Comparison of ENCODE assay signal across 17 cellular contexts in the genomic region with DNA sequence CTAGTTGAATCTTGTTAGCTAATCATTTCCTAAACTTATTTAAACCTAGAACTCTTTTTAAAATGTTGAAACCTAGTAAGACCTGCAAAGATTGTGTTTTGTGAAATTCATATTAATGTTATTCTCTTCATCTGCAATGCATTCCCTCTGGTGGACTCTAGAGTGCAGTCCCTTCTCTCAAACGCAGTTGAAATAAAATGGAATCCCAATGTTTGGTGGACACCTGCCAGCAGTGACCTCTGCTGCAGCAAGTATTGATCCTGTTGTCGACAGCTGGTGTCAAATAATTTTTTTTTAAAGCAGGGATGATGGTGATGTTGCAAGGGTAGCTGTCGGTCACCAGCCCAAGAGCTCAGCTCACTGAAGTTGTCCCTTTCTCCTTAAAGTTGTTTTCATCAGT.
DNase-seq lines count a peak whose midpoint lies in the region; ATAC-seq and TF ChIP-seq lines count a peak whose summit lies in the region.
"Had no signal": no experiment of that assay in that cellular context is flagged by ENCODE, and none has a peak within 500 bp of the region (broad histone marks: within the 10 kb centered on the region; RNA-seq: fewer than 3 reads in every experiment).

No MANE protein-coding gene starts in this region.

- no peak overlapping the region for H3K4me2 ChIP-seq in PC-3 (ENCODE audit: low read length)
- H3K4me2 ChIP-seq: A549 had no signal

- H4K20me1 ChIP-seq in PC-3 (ENCODE audit: low read length), result no peaks in the 10 kb centered on the region

- H3K9ac ChIP-seq in PC-3 (ENCODE audit: low read length), result no peak overlapping the region
- no peak overlapping the region for H3K9ac ChIP-seq in endodermal cell (ENCODE audit: extremely low read depth, low read length, poor library complexity, severe bottlenecking)

- TF ChIP-seq CTCF in PC-3 (conservative IDR thresholded peaks at IDR 0.05; ENCODE audit: low read depth, low read length), result peak; percentile 55
- peak; percentile 21 for TF ChIP-seq CTCF in endodermal cell (conservative IDR thresholded peaks at IDR 0.05)

- DNase-seq in NCI-H748 (lab: John Stamatoyannopoulos, UW; ENCODE audit: unreplicated experiment) (peak; percentile 16), NCI-H748 treated with DMSO at 0.1 percent for 48 hours (lab: John Stamatoyannopoulos, UW) (no peak), PC-3 (peak; percentile 46), endodermal cell (no peak), medulla oblongata (ENCODE audit: extremely low spot score) (no peak), aorta (no peak)
- DNase-seq: AML-193; Caco-2; CD4-positive, alpha-beta T cell; GOT3; H7; HFFc6 had no signal

- no TSS peak for BruUV-seq in PC-3 (replicated peaks; lab: Mats Ljungman, UMichigan)

- H2AFZ ChIP-seq in PC-3 (ENCODE audit: low read length), result no peak overlapping the region

- H3K36me3 ChIP-seq in PC-3 (ENCODE audit: low read depth, low read length) (no peaks in the 10 kb centered on the region), endodermal cell (ENCODE audit: control insufficient read depth, insufficient read depth, low read length) (no peaks in the 10 kb centered on the region), aorta (ENCODE audit: control insufficient read depth in 1 of 2, insufficient read depth in 2 of 2, low read length in 1 of 2) (no peaks in the 10 kb centered on the region)

- H3K27me3 ChIP-seq in PC-3 (ENCODE audit: low read length) (no peaks in the 10 kb centered on the region), endodermal cell (ENCODE audit: control insufficient read depth, insufficient read depth, low read length, poor library complexity, severe bottlenecking) (no peaks in the 10 kb centered on the region), aorta (ENCODE audit: control insufficient read depth in 1 of 2, insufficient read depth in 2 of 2, low read length in 1 of 2) (no peaks in the 10 kb centered on the region)

- peaks cover 31% of the 10 kb centered on the region for H3K9me3 Mint-ChIP-seq in endodermal cell
- H3K9me3 Mint-ChIP-seq: CD4-positive, alpha-beta T cell had no signal

- peaks cover 12% of the 10 kb centered on the region for H3K27me3 Mint-ChIP-seq in endodermal cell (ENCODE audit: insufficient read depth)
- H3K27me3 Mint-ChIP-seq: CD4-positive, alpha-beta T cell had no signal

- no peaks in the 10 kb centered on the region for H3F3A ChIP-seq in PC-3 (ENCODE audit: low read length, unreplicated experiment)

- POLR2A ChIA-PET in PC-3 (lab: Charles Lee; ENCODE audit: unreplicated experiment), result no interaction called here

- H3K36me3 Mint-ChIP-seq in endodermal cell (ENCODE audit: low read depth), result no peaks in the 10 kb centered on the region

- CTCF ChIA-PET in PC-3 (lab: Charles Lee), result interaction anchor here (0.7 kb wide), 1 partner anchor 245 kb away, joined by 3 read pairs; no protein-coding TSS in a partner anchor

- H3K9me3 ChIP-seq in PC-3 (ENCODE audit: low read length), result no peaks in the 10 kb centered on the region
- no peaks in the 10 kb centered on the region for H3K9me3 ChIP-seq in endodermal cell (ENCODE audit: control insufficient read depth, low read length)
- no peaks in the 10 kb centered on the region for H3K9me3 ChIP-seq in aorta (ENCODE audit: control insufficient read depth, low read length)
- H3K9me3 ChIP-seq: A549, Caco-2 had no signal

- ATAC-seq in PC-3, result no peak
- ATAC-seq in aorta (ENCODE audit: low FRiP score), result no peak
- no peak for ATAC-seq in HG03439 (IDR thresholded peaks at IDR 0.05; ENCODE audit: unreplicated experiment)
- ATAC-seq: A549, HCT116 had no signal

- H3K9me2 ChIP-seq in PC-3 (replicated peaks; ENCODE audit: low read length), result no peaks in the 10 kb centered on the region

- 60 to 91% methylated on average over 1 to 3 of the region's 3 CpGs for WGBS in endodermal cell (ENCODE audit: insufficient coverage in 1 of 2, insufficient read length in 1 of 2), 2 experiments
- WGBS in aorta, 2 donors, result 42 to 54% methylated on average over 3 of the region's 3 CpGs

- intact Hi-C loops in PC-3 (cut with micrococcal nuclease) (loop anchor here (2.0 to 10.0 kb wide), 3 partner anchors 69 to 134 kb away; no protein-coding TSS in a partner anchor), aorta (cut with DNase I) (no loop called here)

- H3K27ac ChIP-seq in PC-3 (ENCODE audit: low read length) (no peak overlapping the region), endodermal cell (ENCODE audit: low read depth, low read length) (no peak overlapping the region), aorta (ENCODE audit: low read depth in 1 of 2, low read length in 2 of 2) (no peak overlapping the region)
- H3K27ac ChIP-seq: 22Rv1, A549, C4-2B had no signal

- 0 out of 2 replicates have a peak, but pooled peaks cover 4% of the 10 kb centered on the region for H3K4me1 ChIP-seq in PC-3 (ENCODE audit: insufficient read depth, low read length)
- H3K4me1 ChIP-seq in endodermal cell (ENCODE audit: control insufficient read depth, insufficient read depth, low read length), result no peaks in the 10 kb centered on the region
- H3K4me1 ChIP-seq in aorta (ENCODE audit: control insufficient read depth in 1 of 2, insufficient read depth in 2 of 2, low read length in 2 of 2), result no peaks in the 10 kb centered on the region
- H3K4me1 ChIP-seq: A549, Caco-2 had no signal

- H3K4me3 ChIP-seq in PC-3 (ENCODE audit: low read length) (no peak overlapping the region), endodermal cell (ENCODE audit: low read length) (no peak overlapping the region), aorta (ENCODE audit: low read length in 2 of 2) (no peak overlapping the region)
- H3K4me3 ChIP-seq: A549 had no signal

- H3K79me2 ChIP-seq in PC-3 (ENCODE audit: low read length), result no peaks in the 10 kb centered on the region

- no peak overlapping the region for H3K27ac Mint-ChIP-seq in endodermal cell
- H3K27ac Mint-ChIP-seq: CD4-positive, alpha-beta T cell; HFFc6 had no signal

- H3K4me1 Mint-ChIP-seq in endodermal cell, result peaks cover 17% of the 10 kb centered on the region

- no peak overlapping the region for H3K4me3 Mint-ChIP-seq in endodermal cell
- H3K4me3 Mint-ChIP-seq: CD4-positive, alpha-beta T cell; HFFc6 had no signal

Comparison
In these comparisons a context has a peak if more than half of its experiments do, and no peak if none do; other contexts are left out.
1. DNase-seq: peak in NCI-H748 (single experiment) and PC-3 (single experiment); none in NCI-H748 treated with DMSO at 0.1 percent for 48 hours (single experiment), endodermal cell (single experiment), medulla oblongata (single experiment) and aorta (0 of 2).